ENCODE assay signal across 28 cellular contexts in genomic region chr5:103409013-103409670, GRCh38.
"Had no signal": no experiment of that assay in that cellular context is flagged by ENCODE, and none has a peak within 500 bp of the region (broad histone marks: within the 10 kb centered on the region; RNA-seq: fewer than 3 reads in every experiment).

No MANE protein-coding gene starts in this region.

- DNase-seq: activated CD4-positive, alpha-beta memory T cell treated with anti-CD3 and anti-CD28 coated beads, Interleukin-2, amount 10 ng/mL, durations not matched to agents 7 days and 5 days; activated CD4-positive, alpha-beta T cell treated with anti-CD3 and anti-CD28 coated beads for 1 hour; activated CD4-positive, alpha-beta T cell treated with anti-CD3 and anti-CD28 coated beads for 48 hours; activated CD4-positive, CD25-positive, alpha-beta regulatory T cell; activated CD8-positive, alpha-beta memory T cell treated with anti-CD3 and anti-CD28 coated beads for 24 hours; activated CD8-positive, alpha-beta memory T cell treated with anti-CD3 and anti-CD28 coated beads, Interleukin-2, amount 10 ng/mL, durations not matched to agents 7 days and 5 days; activated CD8-positive, alpha-beta memory T cell treated with anti-CD3 and anti-CD28 coated beads, Interleukin-2, amount 50 U/mL, for 48 hours; activated effector memory CD4-positive, alpha-beta T cell treated with Interleukin-2 at 50 U/mL for 16 hours; activated naive CD4-positive, alpha-beta T cell treated with anti-CD3 and anti-CD28 coated beads, Interleukin-2, amount 50 U/mL, for 16 hours; activated naive CD8-positive, alpha-beta T cell treated with anti-CD3 and anti-CD28 coated beads for 36 hours; activated T-cell treated with anti-CD3 and anti-CD28 coated beads, Interleukin-2, amount 50 U/mL, for 48 hours; amniotic stem cell; aorta; brain microvascular endothelial cell; central memory CD4-positive, alpha-beta T cell; NCI-H1105; NCI-H1417 treated with DMSO at 0.1 percent for 48 hours; NCI-H187 treated with DMSO at 0.1 percent for 48 hours; NCI-H2081; NCI-H345; SJCRH30; T1000; WERI-Rb-1 had no signal

- H3K4me3 ChIP-seq: SJCRH30, SK-N-MC had no signal

- H3K9me3 Mint-ChIP-seq: activated CD4-positive, alpha-beta memory T cell treated with anti-CD3 and anti-CD28 coated beads, Interleukin-2, amount 10 ng/mL, durations not matched to agents 7 days and 5 days; activated naive CD8-positive, alpha-beta T cell treated with anti-CD3 and anti-CD28 coated beads for 36 hours had no signal

- FAIRE-seq: RCC 7860 had no signal

- H3K27ac ChIP-seq: brain microvascular endothelial cell, KMS-11, RWPE1, SJCRH30, SK-N-MC, WERI-Rb-1 had no signal

- H3K4me2 ChIP-seq: KMS-11 had no signal

- H3K4me3 Mint-ChIP-seq: activated CD4-positive, alpha-beta memory T cell treated with anti-CD3 and anti-CD28 coated beads, Interleukin-2, amount 10 ng/mL, durations not matched to agents 7 days and 5 days; activated CD8-positive, alpha-beta memory T cell treated with anti-CD3 and anti-CD28 coated beads, Interleukin-2, amount 10 ng/mL, durations not matched to agents 7 days and 5 days; activated naive CD8-positive, alpha-beta T cell treated with anti-CD3 and anti-CD28 coated beads for 36 hours had no signal

- H3K27me3 ChIP-seq: brain microvascular endothelial cell, SJCRH30 had no signal

- H3K9me3 ChIP-seq: SJCRH30 had no signal

- H3K9ac ChIP-seq: KMS-11 had no signal

- ATAC-seq: activated CD8-positive, alpha-beta memory T cell treated with anti-CD3 and anti-CD28 coated beads, Interleukin-2, amount 10 ng/mL, durations not matched to agents 7 days and 5 days; Right ventricle myocardium inferior had no signal

- H3K4me1 Mint-ChIP-seq: activated CD4-positive, alpha-beta memory T cell treated with anti-CD3 and anti-CD28 coated beads, Interleukin-2, amount 10 ng/mL, durations not matched to agents 7 days and 5 days; activated CD8-positive, alpha-beta memory T cell treated with anti-CD3 and anti-CD28 coated beads, Interleukin-2, amount 10 ng/mL, durations not matched to agents 7 days and 5 days; activated naive CD8-positive, alpha-beta T cell treated with anti-CD3 and anti-CD28 coated beads for 36 hours had no signal

- H3K27me3 Mint-ChIP-seq: activated naive CD8-positive, alpha-beta T cell treated with anti-CD3 and anti-CD28 coated beads for 36 hours had no signal

- H3K36me3 Mint-ChIP-seq: activated CD8-positive, alpha-beta memory T cell treated with anti-CD3 and anti-CD28 coated beads, Interleukin-2, amount 10 ng/mL, durations not matched to agents 7 days and 5 days; activated naive CD8-positive, alpha-beta T cell treated with anti-CD3 and anti-CD28 coated beads for 36 hours had no signal

- H3K36me3 ChIP-seq: brain microvascular endothelial cell, SJCRH30, WERI-Rb-1 had no signal

- H3K27ac Mint-ChIP-seq: activated CD4-positive, alpha-beta memory T cell treated with anti-CD3 and anti-CD28 coated beads, Interleukin-2, amount 10 ng/mL, durations not matched to agents 7 days and 5 days; activated CD8-positive, alpha-beta memory T cell treated with anti-CD3 and anti-CD28 coated beads, Interleukin-2, amount 10 ng/mL, durations not matched to agents 7 days and 5 days; activated naive CD8-positive, alpha-beta T cell treated with anti-CD3 and anti-CD28 coated beads for 36 hours had no signal
